Comparison of ENCODE assay signal across 19 cellular contexts in genomic region chr5:177271113-177271512, GRCh38. TPM values are rescaled to one million over a fixed set of nuclear protein-coding genes. Genes with fewer than 3 reads are reported as not detected.
DNase-seq lines count a peak whose midpoint lies in the region; TF ChIP-seq lines count a peak whose summit lies in the region.
"Had no signal": no experiment of that assay in that cellular context is flagged by ENCODE, and none has a peak within 500 bp of the region (broad histone marks: within the 10 kb centered on the region; RNA-seq: fewer than 3 reads in every experiment).

No MANE protein-coding gene starts in this region.

- no peak overlapping the region for H3K4me2 ChIP-seq in hepatocyte

- no peak overlapping the region for H3K27ac ChIP-seq in breast epithelium
- H3K27ac ChIP-seq in brain microvascular endothelial cell, result peak overlapping the region; percentile 39
- no peak overlapping the region for H3K27ac ChIP-seq in hepatocyte

- WGBS in hepatocyte (ENCODE audit: low lambda C conversion rate, missing lambda C conversion rate), result 93% methylated on average over 4 of the region's 4 CpGs

- no peaks in the 10 kb centered on the region for H3K27me3 Mint-ChIP-seq in MCF 10A (ENCODE audit: insufficient read depth, unreplicated experiment)
- H3K27me3 Mint-ChIP-seq in type B pancreatic cell, result no peaks in the 10 kb centered on the region

- H3K4me3 Mint-ChIP-seq in MCF 10A (ENCODE audit: unreplicated experiment) (no peak overlapping the region), type B pancreatic cell (no peak overlapping the region)
- H3K4me3 Mint-ChIP-seq: CD8-positive, alpha-beta T cell had no signal

- no peaks in the 10 kb centered on the region for H3K9me3 ChIP-seq in breast epithelium
- H3K9me3 ChIP-seq in hepatocyte (ENCODE audit: low read depth), result no peaks in the 10 kb centered on the region
- H3K9me3 ChIP-seq: MG63 had no signal

- BruUV-seq in MCF 10A (replicated peaks; lab: Mats Ljungman, UMichigan), result no TSS peak

- DNase-seq in MCF 10A (ENCODE audit: unreplicated experiment) (no peak), breast epithelium (ENCODE audit: low spot score in 2 of 2) (no peak), brain microvascular endothelial cell (peak; percentile 18), iris pigment epithelial cell (ENCODE audit: low read depth) (peak; percentile 42), type B pancreatic cell (ENCODE audit: extremely low spot score, unreplicated experiment) (no peak), cerebellar cortex (ENCODE audit: low spot score) (no peak), hepatocyte (ENCODE audit: low spot score) (no peak), middle frontal gyrus (ENCODE audit: extremely low spot score, low spot score) (no peak)
- DNase-seq: 8988T; AML-193; C1 segment of cervical spinal cord; CD8-positive, alpha-beta T cell; Kasumi-1; MG63; NCI-H187; NCI-H446; NCI-H526; OCI-M1; Right ventricle myocardium superior had no signal

- in situ Hi-C loops in brain microvascular endothelial cell (cut with HindIII; ENCODE audit: low pct_ligation_motif_present, low sequenced_read_pairs), result no loop called here

- no peak for TF ChIP-seq CTCF in MCF 10A (IDR thresholded peaks at IDR 0.05; ENCODE audit: unreplicated experiment)
- TF ChIP-seq CTCF in breast epithelium (IDR thresholded peaks at IDR 0.05), result no peak
- TF ChIP-seq CTCF in brain microvascular endothelial cell (IDR thresholded peaks at IDR 0.05; ENCODE audit: low read depth, low read length, missing control alignments), result no peak
- TF ChIP-seq CTCF in type B pancreatic cell (conservative IDR thresholded peaks at IDR 0.05), result no peak
- TF ChIP-seq CTCF in hepatocyte (IDR thresholded peaks at IDR 0.05; ENCODE audit: poor library complexity), result no peak

- H3K36me3 Mint-ChIP-seq in MCF 10A (ENCODE audit: insufficient read depth, unreplicated experiment) (peaks cover 99% of the 10 kb centered on the region), type B pancreatic cell (peaks cover 44% of the 10 kb centered on the region)

- H3K36me3 ChIP-seq in breast epithelium (peaks cover 5% of the 10 kb centered on the region), brain microvascular endothelial cell (replicated peaks) (peaks cover 18% of the 10 kb centered on the region), hepatocyte (replicated peaks; ENCODE audit: insufficient read depth, low read depth) (peaks cover 5% of the 10 kb centered on the region)

- H3K27me3 ChIP-seq in breast epithelium, result no peaks in the 10 kb centered on the region
- no peaks in the 10 kb centered on the region for H3K27me3 ChIP-seq in brain microvascular endothelial cell (replicated peaks)
- no peaks in the 10 kb centered on the region for H3K27me3 ChIP-seq in hepatocyte
- H3K27me3 ChIP-seq: MG63 had no signal

- intact Hi-C loops in MCF 10A (cut with micrococcal nuclease) (no loop called here), breast epithelium (cut with DNase I; ENCODE audit: low total_unique reads) (no loop called here)

- no peaks in the 10 kb centered on the region for H3K9me2 ChIP-seq in hepatocyte (replicated peaks; ENCODE audit: insufficient read depth)

- H3K4me1 ChIP-seq in breast epithelium (no peaks in the 10 kb centered on the region), hepatocyte (ENCODE audit: insufficient read depth) (no peaks in the 10 kb centered on the region)

- H3K4me3 ChIP-seq in breast epithelium (no peak overlapping the region), brain microvascular endothelial cell (ENCODE audit: low read depth, low read length) (no peak overlapping the region), hepatocyte (no peak overlapping the region)
- H3K4me3 ChIP-seq: MG63 had no signal

- peaks cover 3% of the 10 kb centered on the region for H3K79me2 ChIP-seq in hepatocyte

- peaks cover 17% of the 10 kb centered on the region for H3K4me1 Mint-ChIP-seq in MCF 10A (ENCODE audit: insufficient read depth, unreplicated experiment)
- H3K4me1 Mint-ChIP-seq in type B pancreatic cell (ENCODE audit: unreplicated experiment), result peaks cover 4% of the 10 kb centered on the region

- CTCF ChIA-PET in MCF 10A (lab: Yijun Ruan, JAX), result interaction anchor here (0.8 to 3.2 kb wide), 7 partner anchors 9 to 158 kb away, joined by 3 to 23 read pairs (median 3); no protein-coding TSS in a partner anchor

- POLR2A ChIA-PET in MCF 10A (lab: Yijun Ruan, JAX), result interaction anchor here (0.9 to 2.0 kb wide), 8 partner anchors 11 to 184 kb away, joined by 3 to 12 read pairs (median 4); partner anchors contain the start of genes PRELID1 and RAB24

- H3K9me3 Mint-ChIP-seq in MCF 10A (ENCODE audit: unreplicated experiment), result no peaks in the 10 kb centered on the region
- no peaks in the 10 kb centered on the region for H3K9me3 Mint-ChIP-seq in type B pancreatic cell
- H3K9me3 Mint-ChIP-seq: CD8-positive, alpha-beta T cell had no signal

- TF ChIP-seq POLR2A in breast epithelium (IDR thresholded peaks at IDR 0.05), result no peak

- H4K20me1 ChIP-seq in hepatocyte (ENCODE audit: insufficient read depth, poor library complexity, severe bottlenecking), result no peaks in the 10 kb centered on the region

- H3K27ac Mint-ChIP-seq in MCF 10A (ENCODE audit: low read depth, unreplicated experiment) (peak overlapping the region; percentile 50), type B pancreatic cell (peak overlapping the region; percentile 29)
- H3K27ac Mint-ChIP-seq: CD8-positive, alpha-beta T cell had no signal

- no peak overlapping the region for H2AFZ ChIP-seq in hepatocyte

RNA-seq across cellular contexts. Expression of gene RAB24, which starts 32.4 kb away (rescaled TPM):
- total RNA-seq in MCF 10A (2022) (34.3 and 42.6 TPM in 2 replicates), breast epithelium (10 to 100 TPM; 21.4 to 62.9 (median 36.0) TPM), type B pancreatic cell (ENCODE audit: low replicate concordance) (42.6 and 46.2 TPM in 2 replicates), hepatocyte (25.7 and 30.3 TPM in 2 replicates)
- polyA plus RNA-seq in hepatocyte, result 64.6 and 76.6 TPM in 2 replicates

RNA-seq across cellular contexts. Expression of gene PRELID1, which starts 32.5 kb away (rescaled TPM):
- 217 and 267 TPM in 2 replicates for total RNA-seq in MCF 10A (2022)
- total RNA-seq in breast epithelium, result 10 to 100 TPM; 61.0 to 97.0 (median 68.8) TPM
- total RNA-seq in type B pancreatic cell (ENCODE audit: low replicate concordance), result 126 and 163 TPM in 2 replicates
- total RNA-seq in hepatocyte, result 228 and 245 TPM in 2 replicates
- polyA plus RNA-seq in hepatocyte, result 255 and 282 TPM in 2 replicates

RNA-seq across cellular contexts. Expression of gene MXD3, which starts 40.6 kb away (rescaled TPM):
- total RNA-seq in MCF 10A (2022) (8.4 and 13.2 TPM in 2 replicates), breast epithelium (10 to 100 TPM in 1 of 3 donors, 1 to 10 TPM in 2; 4.2 to 10.5 (median 9.4) TPM), type B pancreatic cell (ENCODE audit: low replicate concordance) (10.2 and 29.5 TPM in 2 replicates), hepatocyte (14.0 and 22.3 TPM in 2 replicates)
- 11.9 and 16.5 TPM in 2 replicates for polyA plus RNA-seq in hepatocyte

Comparison
In these comparisons a context has a peak if more than half of its experiments do, and no peak if none do; other contexts are left out.
1. DNase-seq: peak in brain microvascular endothelial cell (single experiment) and iris pigment epithelial cell (single experiment); none in MCF 10A (single experiment), breast epithelium (0 of 2), type B pancreatic cell (single experiment), cerebellar cortex (single experiment), hepatocyte (single experiment) and middle frontal gyrus (single experiment).